In the genomic region with DNA sequence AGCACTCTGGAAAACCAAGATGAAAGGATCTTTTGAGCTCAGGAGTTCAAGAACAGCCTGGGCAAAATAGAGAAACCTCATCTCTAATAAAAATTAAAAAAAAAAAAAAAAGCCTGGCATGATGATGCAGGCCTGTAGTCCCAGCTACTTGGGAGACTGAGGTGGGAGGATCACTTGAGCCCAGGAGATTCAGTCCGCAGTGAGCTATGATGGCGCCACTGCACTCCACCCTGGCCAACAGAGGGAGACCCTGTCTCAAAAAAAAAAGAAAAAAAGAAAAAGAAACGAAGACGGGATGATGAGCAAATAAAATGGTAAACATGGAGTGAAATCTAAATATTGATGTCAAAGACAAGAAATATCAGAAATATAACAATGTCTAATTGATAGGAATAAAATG, we compare ENCODE assay signal across 23 cellular contexts. TPM values are rescaled to one million over a fixed set of nuclear protein-coding genes. Genes with fewer than 3 reads are reported as not detected.
A peak's percentile ranks its signal among the peaks of the same experiment; 100 is the strongest.
DNase-seq lines count a peak whose midpoint lies in the region; ATAC-seq, FAIRE-seq and TF ChIP-seq lines count a peak whose summit lies in the region.
"Had no signal": no experiment of that assay in that cellular context is flagged by ENCODE, and none has a peak within 500 bp of the region (broad histone marks: within the 10 kb centered on the region; RNA-seq: fewer than 3 reads in every experiment).

No MANE protein-coding gene starts in this region.

- FAIRE-seq in HepG2 (lab: Jason Lieb, UNC) (no peak), small intestine (lab: Jason Lieb, UNC) (no peak)
- FAIRE-seq: H54 had no signal

- TF ChIP-seq EP300 in HepG2 (IDR thresholded peaks at IDR 0.05; ENCODE audit: low read depth in 2 of 2, low read length in 2 of 2), result no peak
- TF ChIP-seq EP300 in HepG2 (CRISPR knock-in tag; IDR thresholded peaks at IDR 0.05; ENCODE audit: borderline replicate concordance), result no peak

- CTCF ChIA-PET in HepG2 (lab: Yijun Ruan, JAX; ENCODE audit: low intra/inter-chr PET ratio, low total read pairs), result no interaction called here

- no TSS peak for BruUV-seq in HepG2 (replicated peaks; lab: Mats Ljungman, UMichigan)

- no peaks in the 10 kb centered on the region for H4K20me1 ChIP-seq in HepG2 (ENCODE audit: insufficient read depth, low read length)

- H3K9me3 ChIP-seq in HepG2 (ENCODE audit: low read length) (no peaks in the 10 kb centered on the region), right lobe of liver (no peaks in the 10 kb centered on the region), small intestine (ENCODE audit: control insufficient read depth, low read depth) (no peaks in the 10 kb centered on the region)
- H3K9me3 ChIP-seq: Peyer's patch had no signal

- H2AFZ ChIP-seq in HepG2 (ENCODE audit: low read length), result no peak overlapping the region

- in situ Hi-C loops in HepG2 (cut with HindIII; ENCODE audit: extremely low pct_ligation_motif_present, low pct_unique_long_range_greater_than_20kb), result no loop called here

- H3K4me1 Mint-ChIP-seq in osteocyte (ENCODE audit: unreplicated experiment), result peaks cover 22% of the 10 kb centered on the region

- no peaks in the 10 kb centered on the region for H3K36me3 Mint-ChIP-seq in osteocyte (ENCODE audit: unreplicated experiment)

- DNase-seq in HepG2 (ENCODE audit: low spot score) (no peak), right lobe of liver (no peak), foreskin keratinocyte (no peak), osteocyte (ENCODE audit: extremely low spot score, unreplicated experiment) (no peak), NK-92 (lab: John Stamatoyannopoulos, UW; ENCODE audit: unreplicated experiment) (no peak), small intestine (no peak), DMS53 (lab: John Stamatoyannopoulos, UW) (no peak)
- no peak for DNase-seq in activated CD4-positive, CD25-positive, alpha-beta regulatory T cell treated with anti-CD3 and anti-CD28 coated beads, Interleukin-2, amount 50 U/mL, for 72 hours
- DNase-seq: AML-193; C1 segment of cervical spinal cord; Calu3; CD8-positive, alpha-beta T cell; EL; GF-D8; KBM-7; NCI-H1092; NCI-H1436; NCI-H2029; NCI-H226; NCI-H510A treated with DMSO at 0.1 percent for 48 hours; NCI-H748 treated with DMSO at 0.1 percent for 48 hours; Peyer's patch had no signal

- ATAC-seq in HepG2 (no peak), right lobe of liver (no peak), foreskin keratinocyte (no peak)
- ATAC-seq: CD8-positive, alpha-beta T cell had no signal

- H3K27ac ChIP-seq in HepG2 (ENCODE audit: extremely low read length, insufficient read depth, low read length), result no peak overlapping the region
- H3K27ac ChIP-seq in right lobe of liver, result no peak overlapping the region
- peak overlapping the region; percentile 80 for H3K27ac ChIP-seq in foreskin keratinocyte
- H3K27ac ChIP-seq in small intestine (ENCODE audit: low read depth in 1 of 2, low read length in 1 of 2), result no peak overlapping the region

- TF ChIP-seq POLR2A in HepG2 (IDR thresholded peaks at IDR 0.05; ENCODE audit: insufficient read depth in 1 of 2, low read depth in 2 of 2, low read length in 2 of 2), result no peak
- TF ChIP-seq POLR2A in right lobe of liver (IDR thresholded peaks at IDR 0.05), result no peak

- H3K4me3 ChIP-seq in HepG2 (replicated peaks in 1 of 3; ENCODE audit: insufficient read depth in 1 of 3, low read depth in 2 of 3, low read length in 3 of 3), result no peak overlapping the region
- H3K4me3 ChIP-seq in right lobe of liver, result no peak overlapping the region
- H3K4me3 ChIP-seq in small intestine (ENCODE audit: low read depth in 1 of 2, low read length in 2 of 2), result no peak overlapping the region
- H3K4me3 ChIP-seq: Peyer's patch had no signal

- intact Hi-C loops in HepG2 (cut with micrococcal nuclease; ENCODE audit: unreplicated experiment), result no loop called here
- intact Hi-C loops in right lobe of liver (cut with DNase I), result no loop called here

- H3K4me3 Mint-ChIP-seq in osteocyte (ENCODE audit: unreplicated experiment), result no peak overlapping the region
- H3K4me3 Mint-ChIP-seq: CD8-positive, alpha-beta T cell had no signal

- H3K27ac Mint-ChIP-seq in osteocyte (ENCODE audit: unreplicated experiment), result peak overlapping the region; percentile 50

- no peaks in the 10 kb centered on the region for H3K79me2 ChIP-seq in HepG2 (ENCODE audit: insufficient read depth, low read length)

- H3K27me3 ChIP-seq in HepG2 (ENCODE audit: control insufficient read depth in 1 of 2, insufficient read depth in 2 of 2, low read length in 2 of 2) (no peaks in the 10 kb centered on the region), right lobe of liver (no peaks in the 10 kb centered on the region), foreskin keratinocyte (no peaks in the 10 kb centered on the region), small intestine (ENCODE audit: control insufficient read depth in 2 of 2, insufficient read depth in 2 of 2, low read length in 2 of 2) (no peaks in the 10 kb centered on the region)
- H3K27me3 ChIP-seq: Peyer's patch had no signal

- WGBS in HepG2 (ENCODE audit: low lambda C conversion rate), result 65% methylated on average over 4 of the region's 4 CpGs
- no CpG with 5 or more reads among the region's 4 CpGs for WGBS in right lobe of liver (ENCODE audit: insufficient coverage, low coverage, low lambda C conversion rate, missing lambda C conversion rate)
- 90 to 96% (median 95%) methylated on average over 4 of the region's 4 CpGs for WGBS in small intestine, 3 donors

- H3K4me2 ChIP-seq in HepG2 (ENCODE audit: low read depth, low read length), result no peak overlapping the region

- no peak for TF ChIP-seq RAD21 in HepG2 (CRISPR knock-in tag; IDR thresholded peaks at IDR 0.05)

- no peak for TF ChIP-seq CTCF in HepG2 (CRISPR knock-in tag; IDR thresholded peaks at IDR 0.05)
- no peak for TF ChIP-seq CTCF in right lobe of liver (IDR thresholded peaks at IDR 0.05)
- no peak for TF ChIP-seq CTCF in foreskin keratinocyte (conservative IDR thresholded peaks at IDR 0.05)
- TF ChIP-seq CTCF in osteocyte (IDR thresholded peaks at IDR 0.05), result no peak

- POLR2A ChIA-PET in HepG2 (lab: Yijun Ruan, JAX), result no interaction called here

- H3K27me3 Mint-ChIP-seq in osteocyte (ENCODE audit: unreplicated experiment), result no peaks in the 10 kb centered on the region

- no peak overlapping the region for H3K9ac ChIP-seq in HepG2 (ENCODE audit: insufficient read depth, low read depth, low read length)

- H3K9me3 Mint-ChIP-seq in osteocyte (ENCODE audit: unreplicated experiment), result no peaks in the 10 kb centered on the region
- H3K9me3 Mint-ChIP-seq: CD8-positive, alpha-beta T cell had no signal

- no peaks in the 10 kb centered on the region for H3K36me3 ChIP-seq in HepG2 (replicated peaks in 1 of 2; ENCODE audit: control insufficient read depth in 1 of 2, insufficient read depth in 2 of 2, low read length in 2 of 2)
- no peaks in the 10 kb centered on the region for H3K36me3 ChIP-seq in right lobe of liver
- H3K36me3 ChIP-seq in small intestine (ENCODE audit: control insufficient read depth in 2 of 2, insufficient read depth in 2 of 2, low read length in 2 of 2), result no peaks in the 10 kb centered on the region
- H3K36me3 ChIP-seq: Peyer's patch had no signal

- H3K4me1 ChIP-seq in HepG2 (ENCODE audit: insufficient read depth, low read length) (peaks cover 23% of the 10 kb centered on the region), right lobe of liver (peaks cover 0 to 29% (median 8%) of the 10 kb centered on the region in 4 donors), foreskin keratinocyte (peaks cover 32% of the 10 kb centered on the region), small intestine (ENCODE audit: control insufficient read depth in 2 of 2, insufficient read depth in 1 of 2, low read depth in 1 of 2, low read length in 1 of 2) (peaks cover 7 to 14% of the 10 kb centered on the region in 2 donors)

TF ChIP-seq in HepG2, 621 proteins besides CTCF, POLR2A, EP300 and RAD21 (continues in another document):
- no peak for TF ChIP-seq ZBTB7B (CRISPR knock-in tag; IDR thresholded peaks at IDR 0.05)

RNA-seq across cellular contexts. Expression of gene ATP2B4, which starts 31.6 kb away (rescaled TPM):
- 6.2 and 12.4 TPM in 2 replicates for total RNA-seq in HepG2 (2016; rRNA removed; fragmentation: Illumina TruSeq; extraction: Trizol)
- 1.7 TPM in 2 replicates for total RNA-seq in HepG2 (2016; cell fraction: cytosol; rRNA removed; fragmentation: Illumina TruSeq; extraction: Trizol; ENCODE audit: low read depth)
- total RNA-seq in HepG2 (2016; cell fraction: insoluble cytoplasmic fraction; rRNA removed; fragmentation: Illumina TruSeq; extraction: Trizol), result 6.9 and 11.1 TPM in 2 replicates
- 3.0 and 3.9 TPM in 2 replicates for total RNA-seq in HepG2 (2016; cell fraction: membrane; rRNA removed; fragmentation: Illumina TruSeq; extraction: Trizol)
- total RNA-seq in HepG2 (2016; cell fraction: nucleus; rRNA removed; fragmentation: Illumina TruSeq; extraction: Trizol), result 19.3 and 20.7 TPM in 2 replicates
- 9.0 and 9.9 TPM in 2 replicates for polyA plus RNA-seq in HepG2 (2011; rRNA removed)
- polyA plus RNA-seq in HepG2 (2011; cell fraction: cytosol; rRNA removed), result 5.2 and 7.5 TPM in 2 replicates
- 12.2 and 12.9 TPM in 2 replicates for polyA plus RNA-seq in HepG2 (2011; cell fraction: nucleus; rRNA removed)
- polyA plus RNA-seq in HepG2 (2012), result 6.8 and 9.0 TPM in 2 replicates
- 0.69 and 0.76 TPM in 2 replicates for polyA plus RNA-seq in HepG2 (2016; cell fraction: cytosol; fragmentation: Illumina TruSeq; extraction: Trizol; ENCODE audit: low read depth)
- 3.5 and 4.1 TPM in 2 replicates for polyA plus RNA-seq in HepG2 (2016; cell fraction: insoluble cytoplasmic fraction; fragmentation: Illumina TruSeq; extraction: Trizol; ENCODE audit: low read depth)
- polyA plus RNA-seq in HepG2 (2016; cell fraction: membrane; fragmentation: Illumina TruSeq; extraction: Trizol; ENCODE audit: low read depth), result 1.8 and 2.0 TPM in 2 replicates
- 17.9 and 18.5 TPM in 2 replicates for polyA plus RNA-seq in HepG2 (2016; cell fraction: nucleus; fragmentation: Illumina TruSeq; extraction: Trizol; ENCODE audit: insufficient read depth, low read depth)
- 32.7 and 131 TPM in 2 replicates for polyA minus RNA-seq in HepG2 (2011; rRNA and poly(A)+ RNA removed; ENCODE audit: low replicate concordance)
- polyA minus RNA-seq in HepG2 (2011; cell fraction: cytosol; rRNA and poly(A)+ RNA removed), result 14.0 and 16.7 TPM in 2 replicates
- 14.4 and 22.9 TPM in 2 replicates for polyA minus RNA-seq in HepG2 (2011; cell fraction: nucleus; rRNA and poly(A)+ RNA removed)
- 10 to 100 TPM in 4 of 6 experiments, 1 to 10 TPM in 2; 8.7 to 59.3 (median 23.3) TPM for total RNA-seq in right lobe of liver
- total RNA-seq in foreskin keratinocyte, result 71.9 and 82.3 TPM in 2 replicates
- 21.2 and 22.1 TPM in 2 replicates for polyA plus RNA-seq in foreskin keratinocyte
- 39.4 and 42.1 TPM in 2 replicates for total RNA-seq in osteocyte
- 10 to 100 TPM in 1 of 3 donors, 1 to 10 TPM in 2; 3.5 to 21.8 (median 5.1) TPM for polyA plus RNA-seq in small intestine
